Comparison of ENCODE assay signal across 7 cellular contexts in the genomic region with DNA sequence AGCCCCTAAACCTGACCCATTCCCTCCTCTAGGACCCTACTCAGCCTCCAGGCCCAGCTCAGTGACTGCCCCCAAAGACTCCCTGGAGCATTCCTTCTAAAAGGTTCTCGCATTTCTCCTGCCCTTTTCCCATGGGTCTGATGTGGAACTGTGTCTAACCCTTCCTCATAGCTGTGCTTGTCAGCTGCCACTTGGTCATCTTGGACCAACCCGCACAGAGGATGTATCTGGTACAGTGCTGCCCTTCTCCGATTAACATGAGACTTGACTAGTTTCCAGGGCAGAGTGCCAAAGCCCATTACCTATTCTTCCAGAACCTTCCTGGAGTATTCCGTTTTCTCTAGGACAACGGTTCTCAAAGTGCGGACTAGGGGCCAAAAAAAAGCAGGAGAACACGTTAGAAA. TPM values are rescaled to one million over a fixed set of nuclear protein-coding genes. Genes with fewer than 3 reads are reported as not detected.
DNase-seq lines count a peak whose midpoint lies in the region; ATAC-seq and TF ChIP-seq lines count a peak whose summit lies in the region.

No MANE protein-coding gene starts in this region.

- H3K4me3 ChIP-seq in vagina = peak overlapping the region; percentile 55 to 97

- peaks cover 29% of the 10 kb centered on the region for H3K4me1 Mint-ChIP-seq in dendritic cell treated with granulocyte-macrophage colony-stimulating factor and Interleukin-4, amounts not matched to agents 40 ng/mL and 50 ng/mL, for 4 days (ENCODE audit: low read depth)
- peaks cover 26% of the 10 kb centered on the region for H3K4me1 Mint-ChIP-seq in mesothelial cell of epicardium

- no peaks in the 10 kb centered on the region for H3K9me3 ChIP-seq in vagina

- H3K36me3 ChIP-seq in vagina = no peaks in the 10 kb centered on the region

- TF ChIP-seq POLR2A in vagina (IDR thresholded peaks at IDR 0.05) = no peak

- H3K4me3 Mint-ChIP-seq in dendritic cell treated with granulocyte-macrophage colony-stimulating factor and Interleukin-4, amounts not matched to agents 40 ng/mL and 50 ng/mL, for 4 days = peak overlapping the region; percentile 88
- peak overlapping the region; percentile 94 for H3K4me3 Mint-ChIP-seq in mesothelial cell of epicardium

- peaks cover 10% of the 10 kb centered on the region for H3K9me3 Mint-ChIP-seq in dendritic cell treated with granulocyte-macrophage colony-stimulating factor and Interleukin-4, amounts not matched to agents 40 ng/mL and 50 ng/mL, for 4 days
- H3K9me3 Mint-ChIP-seq in mesothelial cell of epicardium = no peaks in the 10 kb centered on the region

- H3K36me3 Mint-ChIP-seq in dendritic cell treated with granulocyte-macrophage colony-stimulating factor and Interleukin-4, amounts not matched to agents 40 ng/mL and 50 ng/mL, for 4 days (ENCODE audit: low read depth) = peaks cover 18% of the 10 kb centered on the region
- no peaks in the 10 kb centered on the region for H3K36me3 Mint-ChIP-seq in mesothelial cell of epicardium

- peaks cover 40% of the 10 kb centered on the region for H3K4me1 ChIP-seq in vagina

- H3K27ac ChIP-seq in vagina = peak overlapping the region; percentile 99

- TF ChIP-seq CTCF in mesothelial cell of epicardium (IDR thresholded peaks at IDR 0.05; ENCODE audit: unreplicated experiment) (no peak), vagina (IDR thresholded peaks at IDR 0.05) (no peak)

- ATAC-seq in GM18511 (IDR thresholded peaks at IDR 0.05; ENCODE audit: unreplicated experiment) (peak; percentile 17), GM21737 (IDR thresholded peaks at IDR 0.05; ENCODE audit: unreplicated experiment) (no peak), GM19328 (IDR thresholded peaks at IDR 0.05; ENCODE audit: unreplicated experiment) (no peak)

- DNase-seq in NCI-H1105 treated with DMSO at 0.1 percent for 48 hours (lab: John Stamatoyannopoulos, UW) (peak; percentile 55), mesothelial cell of epicardium (ENCODE audit: low spot score in 2 of 2, unreplicated experiment in 2 of 2) (no peak), vagina (ENCODE audit: extremely low spot score in 2 of 2) (no peak)

- H3K27me3 Mint-ChIP-seq in dendritic cell treated with granulocyte-macrophage colony-stimulating factor and Interleukin-4, amounts not matched to agents 40 ng/mL and 50 ng/mL, for 4 days = no peaks in the 10 kb centered on the region
- no peaks in the 10 kb centered on the region for H3K27me3 Mint-ChIP-seq in mesothelial cell of epicardium (ENCODE audit: low read depth)

- no peaks in the 10 kb centered on the region for H3K27me3 ChIP-seq in vagina

- peak overlapping the region; percentile 99 for H3K27ac Mint-ChIP-seq in dendritic cell treated with granulocyte-macrophage colony-stimulating factor and Interleukin-4, amounts not matched to agents 40 ng/mL and 50 ng/mL, for 4 days
- H3K27ac Mint-ChIP-seq in mesothelial cell of epicardium = peak overlapping the region; percentile 97

- intact Hi-C loops in dendritic cell treated with granulocyte-macrophage colony-stimulating factor and Interleukin-4, amounts not matched to agents 40 ng/mL and 50 ng/mL, for 4 days (cut with micrococcal nuclease) = loop anchor here (5.0 kb wide), 1 partner anchor 45 kb away; no protein-coding TSS in a partner anchor
- intact Hi-C loops in vagina (cut with DNase I) = no loop called here

RNA-seq across cellular contexts. Expression of gene NFU1, which starts 0.5 kb away (rescaled TPM):
- total RNA-seq in mesothelial cell of epicardium (31.9 to 35.6 TPM (median 34.7 TPM) in 3 replicates), vagina (64.8 TPM)

RNA-seq across cellular contexts. Expression of gene GFPT1, which starts 50.7 kb away (rescaled TPM):
- total RNA-seq in mesothelial cell of epicardium (49.5 to 52.7 TPM (median 50.4 TPM) in 3 replicates), vagina (17.9 TPM)
